28 cellular contexts compared by ENCODE assay signal in genomic region chr4:51890760-51891159, GRCh38.
"Had no signal": no experiment of that assay in that cellular context is flagged by ENCODE, and none has a peak within 500 bp of the region (broad histone marks: within the 10 kb centered on the region; RNA-seq: fewer than 3 reads in every experiment).

No MANE protein-coding gene starts in this region.

- H3K36me3 ChIP-seq: ovary had no signal

- ATAC-seq: activated CD4-positive, alpha-beta T cell treated with anti-CD3 and anti-CD28 coated beads for 36 hours; activated T-cell treated with anti-CD3 and anti-CD28 coated beads, Interleukin-2, amount 50 U/mL, for 72 hours; body of pancreas; heart right ventricle; left lobe of liver; lower lobe of right lung; mucosa of descending colon; natural killer cell treated with Interleukin-12 subunit alpha and Interleukin-12 subunit beta and Interleukin-15 and Interleukin-18, amount 100 ng/mL, for 72 hours; right lobe of liver had no signal

- H3K27ac Mint-ChIP-seq: activated CD4-positive, alpha-beta T cell treated with anti-CD3 and anti-CD28 coated beads for 36 hours; activated naive CD4-positive, alpha-beta T cell treated with anti-CD3 and anti-CD28 coated beads for 36 hours; activated naive CD8-positive, alpha-beta T cell treated with anti-CD3 and anti-CD28 coated beads for 36 hours; activated T-cell treated with anti-CD3 and anti-CD28 coated beads, Interleukin-2, amount 50 U/mL, for 72 hours; natural killer cell treated with Interleukin-12 subunit alpha and Interleukin-12 subunit beta and Interleukin-15 and Interleukin-18, amount 100 ng/mL, for 72 hours; progenitor cell of endocrine pancreas had no signal

- H3K27ac ChIP-seq: adrenal gland, body of pancreas, colonic mucosa, epithelial cell of prostate, esophagus squamous epithelium, heart right ventricle, lower lobe of right lung, neutrophil, ovary, right lobe of liver, tibial nerve had no signal

- DNase-seq: activated CD4-positive, alpha-beta T cell treated with anti-CD3 and anti-CD28 coated beads for 36 hours; activated CD4-positive, CD25-positive, alpha-beta regulatory T cell; activated effector memory CD4-positive, alpha-beta T cell treated with Interleukin-2 at 50 U/mL for 16 hours; activated naive CD4-positive, alpha-beta T cell treated with anti-CD3 and anti-CD28 coated beads for 36 hours; activated naive CD8-positive, alpha-beta T cell treated with anti-CD3 and anti-CD28 coated beads for 36 hours; activated T-cell treated with anti-CD3 and anti-CD28 coated beads for 4 hours; activated T-cell treated with anti-CD3 and anti-CD28 coated beads, Interleukin-2, amount 50 U/mL, for 72 hours; adrenal gland; aorta; body of pancreas; colonic mucosa; effector CD8-positive, alpha-beta T cell; esophagus squamous epithelium; foreskin melanocyte; heart right ventricle; kidney glomerular epithelial cell; lower lobe of right lung; mucosa of descending colon; ovary; right lobe of liver; stimulated activated CD4-positive, alpha-beta T cell treated with anti-CD3 and anti-CD28 coated beads, Interleukin-2, amount 100 ng/mL, for 48 hours; stimulated activated naive CD4-positive, alpha-beta T cell treated with Interleukin-2 at 50 U/mL for 16 hours had no signal

- H3K9me3 ChIP-seq: adrenal gland, body of pancreas, colonic mucosa, esophagus squamous epithelium, heart right ventricle, lower lobe of right lung, mucosa of descending colon, neutrophil, ovary, right lobe of liver, tibial nerve had no signal

- H3K9me3 Mint-ChIP-seq: activated naive CD4-positive, alpha-beta T cell treated with anti-CD3 and anti-CD28 coated beads for 36 hours; activated naive CD8-positive, alpha-beta T cell treated with anti-CD3 and anti-CD28 coated beads for 36 hours; activated T-cell treated with anti-CD3 and anti-CD28 coated beads, Interleukin-2, amount 50 U/mL, for 72 hours; natural killer cell treated with Interleukin-12 subunit alpha and Interleukin-12 subunit beta and Interleukin-15 and Interleukin-18, amount 100 ng/mL, for 72 hours had no signal

- H3K4me1 ChIP-seq: colonic mucosa, lower lobe of right lung had no signal

- H3K27me3 Mint-ChIP-seq: activated CD4-positive, alpha-beta T cell treated with anti-CD3 and anti-CD28 coated beads for 36 hours; activated naive CD8-positive, alpha-beta T cell treated with anti-CD3 and anti-CD28 coated beads for 36 hours; natural killer cell treated with Interleukin-12 subunit alpha and Interleukin-12 subunit beta and Interleukin-15 and Interleukin-18, amount 100 ng/mL, for 72 hours; progenitor cell of endocrine pancreas had no signal

- H3K4me3 Mint-ChIP-seq: activated CD4-positive, alpha-beta T cell treated with anti-CD3 and anti-CD28 coated beads for 36 hours; activated naive CD4-positive, alpha-beta T cell treated with anti-CD3 and anti-CD28 coated beads for 36 hours; activated naive CD8-positive, alpha-beta T cell treated with anti-CD3 and anti-CD28 coated beads for 36 hours; activated T-cell treated with anti-CD3 and anti-CD28 coated beads, Interleukin-2, amount 50 U/mL, for 72 hours; natural killer cell treated with Interleukin-12 subunit alpha and Interleukin-12 subunit beta and Interleukin-15 and Interleukin-18, amount 100 ng/mL, for 72 hours had no signal

- H3K4me3 ChIP-seq: adrenal gland, body of pancreas, colonic mucosa, esophagus squamous epithelium, heart right ventricle, lower lobe of right lung, mucosa of descending colon, ovary, right lobe of liver, tibial nerve had no signal

- H3K27me3 ChIP-seq: adrenal gland, body of pancreas, colonic mucosa, esophagus squamous epithelium, heart right ventricle, neutrophil, ovary, right lobe of liver, tibial nerve had no signal
